In the genomic region with DNA sequence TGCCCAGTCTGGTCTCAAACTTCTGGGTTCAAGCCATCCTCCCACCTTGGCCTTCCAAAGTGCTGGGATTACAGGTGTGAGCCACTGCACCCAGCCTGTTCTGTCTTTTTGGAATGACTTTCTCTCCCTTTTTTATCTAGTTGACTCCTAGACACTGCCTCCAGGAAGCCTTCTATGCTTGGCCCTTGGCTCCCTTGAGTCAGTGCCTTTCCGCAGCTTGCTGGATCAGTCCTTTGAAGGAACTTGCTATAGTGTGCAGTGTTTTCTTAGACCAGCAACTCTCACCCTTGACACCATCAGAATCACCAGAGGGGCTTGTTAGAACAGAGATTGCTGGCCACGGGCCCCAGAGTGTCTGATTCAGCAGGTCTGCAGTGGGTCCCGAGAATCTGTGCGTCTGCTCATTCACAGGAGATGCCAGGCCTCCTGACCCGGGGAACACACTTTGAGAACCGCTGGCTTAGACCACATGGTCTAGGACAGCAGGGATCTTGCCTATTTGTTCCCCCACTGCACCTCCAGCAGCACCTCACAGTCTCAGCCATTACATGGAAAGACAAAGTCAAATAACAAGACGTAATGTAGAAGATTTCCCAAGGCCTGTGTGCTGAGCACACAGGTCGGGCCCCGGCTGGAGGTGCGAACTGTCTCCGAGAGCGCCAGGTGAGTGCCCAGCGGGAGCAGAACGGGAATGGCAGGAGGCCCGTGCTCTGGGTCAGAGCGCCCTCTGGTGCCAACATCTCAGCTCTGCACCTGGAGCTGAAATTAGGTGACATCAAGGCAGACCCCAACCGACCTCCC, we compare ENCODE assay signal across 8 cellular contexts. TPM values are rescaled to one million over a fixed set of nuclear protein-coding genes. Genes with fewer than 3 reads are reported as not detected.
A peak's percentile ranks its signal among the peaks of the same experiment; 100 is the strongest.
DNase-seq lines count a peak whose midpoint lies in the region; ATAC-seq and TF ChIP-seq lines count a peak whose summit lies in the region.

No MANE protein-coding gene starts in this region.

- H3K9me3 Mint-ChIP-seq in nephron = no peaks in the 10 kb centered on the region

- peaks cover 0 to 28% (median 0%) of the 10 kb centered on the region in 11 experiments; a peak in 5 of 22 replicates for H3K27me3 ChIP-seq in BLaER1 treated with 17β-estradiol and CSF1 and Interleukin-3, amounts not matched to agents 10 nM and 100 nM

- POLR2A ChIA-PET in HEK293 (lab: Yijun Ruan, JAX) = interaction anchor here (0.6 kb wide), 1 partner anchor 494 kb away, joined by 8 read pairs; no protein-coding TSS in a partner anchor

- no peak overlapping the region for H3K27ac ChIP-seq in BLaER1 treated with 17β-estradiol and CSF1 and Interleukin-3, amounts not matched to agents 10 nM and 100 nM
- H3K27ac ChIP-seq in HEK293 (ENCODE audit: extremely low read depth, low read depth, low read length) = no peak overlapping the region

- H3K4me1 ChIP-seq in BLaER1 treated with 17β-estradiol and CSF1 and Interleukin-3, amounts not matched to agents 10 nM and 100 nM = peaks cover 7 to 33% (median 16%) of the 10 kb centered on the region in 10 experiments; a peak in 16 of 20 replicates
- no peaks in the 10 kb centered on the region for H3K4me1 ChIP-seq in HEK293 (ENCODE audit: control insufficient read depth, insufficient read depth, low read length)

- peaks cover 43% of the 10 kb centered on the region for H3K27me3 Mint-ChIP-seq in nephron (ENCODE audit: low read depth)

- no peaks in the 10 kb centered on the region for H3K9me3 ChIP-seq in BLaER1 treated with 17β-estradiol and CSF1 and Interleukin-3, amounts not matched to agents 10 nM and 100 nM (replicated peaks in 1 of 11)
- no peaks in the 10 kb centered on the region for H3K9me3 ChIP-seq in HEK293 (ENCODE audit: control insufficient read depth, insufficient read depth, low read depth, low read length)

- H3K27ac Mint-ChIP-seq in nephron = no peak overlapping the region

- TF ChIP-seq CTCF in HEK293 (tag by site-specific recombination; IDR thresholded peaks at IDR 0.05) = peak; percentile 88
- peak; percentile 82 to 91 (median 82) for TF ChIP-seq CTCF in nephron (IDR thresholded peaks at IDR 0.05; ENCODE audit: unreplicated experiment in 3 of 3)

- ATAC-seq in esophagus mucosa (peak; percentile 84), HG03159 (IDR thresholded peaks at IDR 0.05; ENCODE audit: unreplicated experiment) (no peak)
- peak; percentile 63 for ATAC-seq in stimulated activated naive CD8-positive, alpha-beta T cell treated with anti-CD3 and anti-CD28 coated beads, Interleukin-15, Interleukin-2, amounts not matched to agents 100 U/mL and 50 U/mL, for 24 hours

- H3K9ac ChIP-seq in BLaER1 treated with 17β-estradiol and CSF1 and Interleukin-3, amounts not matched to agents 10 nM and 100 nM = no peak overlapping the region

- no peaks in the 10 kb centered on the region for H3K36me3 ChIP-seq in BLaER1 treated with 17β-estradiol and CSF1 and Interleukin-3, amounts not matched to agents 10 nM and 100 nM
- H3K36me3 ChIP-seq in HEK293 (ENCODE audit: control insufficient read depth in 2 of 2, insufficient read depth in 1 of 2, low read length in 2 of 2) = no peaks in the 10 kb centered on the region

- CTCF ChIA-PET in HEK293 (lab: Yijun Ruan, JAX) = interaction anchor here (0.5 to 15.4 kb wide), 48 partner anchors 8 to 615 kb away, joined by 3 to 415 read pairs (median 4); partner anchors contain the start of gene CITED4

- peak; percentile 89 for DNase-seq in NCI-H774 (lab: John Stamatoyannopoulos, UW)
- DNase-seq in activated CD8-positive, alpha-beta memory T cell treated with anti-CD3 and anti-CD28 coated beads, Interleukin-2, amount 50 U/mL, for 24 hours (ENCODE audit: extremely low read depth) = peak; percentile 14
- peak; percentile 74 for DNase-seq in stimulated activated naive CD8-positive, alpha-beta T cell treated with anti-CD3 and anti-CD28 coated beads, Interleukin-15, Interleukin-2, amounts not matched to agents 100 U/mL and 50 U/mL, for 24 hours

- H3K4me3 ChIP-seq in BLaER1 treated with 17β-estradiol and CSF1 and Interleukin-3, amounts not matched to agents 10 nM and 100 nM = no peak overlapping the region
- no peak overlapping the region for H3K4me3 ChIP-seq in HEK293 (ENCODE audit: low read depth, low read length)

- peak overlapping the region in 9 of 11 experiments; percentile 6 to 58 (median 40); a peak in 12 of 22 replicates for H3K4me2 ChIP-seq in BLaER1 treated with 17β-estradiol and CSF1 and Interleukin-3, amounts not matched to agents 10 nM and 100 nM

- H3K4me3 Mint-ChIP-seq in nephron = no peak overlapping the region

- peaks cover 0 to 4% (median 0%) of the 10 kb centered on the region in 11 experiments; a peak in 1 of 22 replicates for H4K20me1 ChIP-seq in BLaER1 treated with 17β-estradiol and CSF1 and Interleukin-3, amounts not matched to agents 10 nM and 100 nM

- peaks cover 5% of the 10 kb centered on the region for H3K4me1 Mint-ChIP-seq in nephron

- H3K36me3 Mint-ChIP-seq in nephron (ENCODE audit: low read depth) = no peaks in the 10 kb centered on the region

TF ChIP-seq in HEK293, 187 proteins besides CTCF, POLR2A, EP300 and RAD21 (continues in another document):
- TF ChIP-seq ZNF514 (tag by site-specific recombination; IDR thresholded peaks at IDR 0.05) (no peak), ZBTB1 (tag by site-specific recombination; IDR thresholded peaks at IDR 0.05) (no peak), ZNF23 (tag by site-specific recombination; IDR thresholded peaks at IDR 0.05; ENCODE audit: borderline replicate concordance) (no peak), ZNF274 (IDR thresholded peaks at IDR 0.05; ENCODE audit: low read length) (no peak), ZNF274 (tag by site-specific recombination; IDR thresholded peaks at IDR 0.05; ENCODE audit: borderline replicate concordance) (no peak), SCRT1 (tag by site-specific recombination; IDR thresholded peaks at IDR 0.05; ENCODE audit: borderline replicate concordance) (no peak), ZNF184 (tag by site-specific recombination; IDR thresholded peaks at IDR 0.05) (no peak), ZNF398 (tag by site-specific recombination; IDR thresholded peaks at IDR 0.05) (no peak), ZNF155 (tag by site-specific recombination; IDR thresholded peaks at IDR 0.05) (no peak), ZNF391 (tag by site-specific recombination; IDR thresholded peaks at IDR 0.05; ENCODE audit: borderline replicate concordance, low read depth) (peak; percentile 57; the same call in 1 of the 2 replicates), ZNF843 (tag by site-specific recombination; IDR thresholded peaks at IDR 0.05) (0 out of 2 replicates have a peak, but pooled peaks have one; percentile 19), ZNF2 (tag by site-specific recombination; IDR thresholded peaks at IDR 0.05) (0 out of 2 replicates have a peak, but pooled peaks have one; percentile 31), ZNF341 (tag by site-specific recombination; IDR thresholded peaks at IDR 0.05; ENCODE audit: low read depth) (peak; percentile 83), ZNF621 (tag by site-specific recombination; IDR thresholded peaks at IDR 0.05) (no peak), KLF8 (tag by site-specific recombination; IDR thresholded peaks at IDR 0.05) (no peak), ZBTB20 (tag by site-specific recombination; IDR thresholded peaks at IDR 0.05) (no peak), ZSCAN23 (tag by site-specific recombination; IDR thresholded peaks at IDR 0.05) (no peak), ZIC2 (tag by site-specific recombination; IDR thresholded peaks at IDR 0.05) (peak; percentile 85), ZBTB7A (tag by site-specific recombination; IDR thresholded peaks at IDR 0.05; ENCODE audit: low read depth) (no peak), ZNF324 (tag by site-specific recombination; IDR thresholded peaks at IDR 0.05) (no peak), ZNF610 (tag by site-specific recombination; IDR thresholded peaks at IDR 0.05; ENCODE audit: borderline replicate concordance) (no peak), ZNF600 (tag by site-specific recombination; IDR thresholded peaks at IDR 0.05) (no peak; the same call in 1 of the 2 replicates)
- TF ChIP-seq, protein P1, sequence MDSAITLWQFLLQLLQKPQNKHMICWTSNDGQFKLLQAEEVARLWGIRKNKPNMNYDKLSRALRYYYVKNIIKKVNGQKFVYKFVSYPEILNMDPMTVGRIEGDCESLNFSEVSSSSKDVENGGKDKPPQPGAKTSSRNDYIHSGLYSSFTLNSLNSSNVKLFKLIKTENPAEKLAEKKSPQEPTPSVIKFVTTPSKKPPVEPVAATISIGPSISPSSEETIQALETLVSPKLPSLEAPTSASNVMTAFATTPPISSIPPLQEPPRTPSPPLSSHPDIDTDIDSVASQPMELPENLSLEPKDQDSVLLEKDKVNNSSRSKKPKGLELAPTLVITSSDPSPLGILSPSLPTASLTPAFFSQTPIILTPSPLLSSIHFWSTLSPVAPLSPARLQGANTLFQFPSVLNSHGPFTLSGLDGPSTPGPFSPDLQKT (IDR thresholded peaks at IDR 0.05; ENCODE audit: borderline replicate concordance, low read depth, low read length) = no peak
- TF ChIP-seq, protein P2, sequence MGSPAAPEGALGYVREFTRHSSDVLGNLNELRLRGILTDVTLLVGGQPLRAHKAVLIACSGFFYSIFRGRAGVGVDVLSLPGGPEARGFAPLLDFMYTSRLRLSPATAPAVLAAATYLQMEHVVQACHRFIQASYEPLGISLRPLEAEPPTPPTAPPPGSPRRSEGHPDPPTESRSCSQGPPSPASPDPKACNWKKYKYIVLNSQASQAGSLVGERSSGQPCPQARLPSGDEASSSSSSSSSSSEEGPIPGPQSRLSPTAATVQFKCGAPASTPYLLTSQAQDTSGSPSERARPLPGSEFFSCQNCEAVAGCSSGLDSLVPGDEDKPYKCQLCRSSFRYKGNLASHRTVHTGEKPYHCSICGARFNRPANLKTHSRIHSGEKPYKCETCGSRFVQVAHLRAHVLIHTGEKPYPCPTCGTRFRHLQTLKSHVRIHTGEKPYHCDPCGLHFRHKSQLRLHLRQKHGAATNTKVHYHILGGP (tag by site-specific recombination; IDR thresholded peaks at IDR 0.05) = no peak

RNA-seq across cellular contexts. Expression of gene CTPS1, which starts 27.4 kb away (rescaled TPM):
- 24.0 TPM for total RNA-seq in esophagus mucosa

Comparison
In these comparisons a context has a peak if more than half of its experiments do, and no peak if none do; other contexts are left out.
1. DNase-seq: peak in every context shown above with its lines; median percentile 89 in NCI-H774; 74 in stimulated activated naive CD8-positive, alpha-beta T cell treated with anti-CD3 and anti-CD28 coated beads, Interleukin-15, Interleukin-2, amounts not matched to agents 100 U/mL and 50 U/mL, for 24 hours; 14 in activated CD8-positive, alpha-beta memory T cell treated with anti-CD3 and anti-CD28 coated beads, Interleukin-2, amount 50 U/mL, for 24 hours.